In the genomic region with DNA sequence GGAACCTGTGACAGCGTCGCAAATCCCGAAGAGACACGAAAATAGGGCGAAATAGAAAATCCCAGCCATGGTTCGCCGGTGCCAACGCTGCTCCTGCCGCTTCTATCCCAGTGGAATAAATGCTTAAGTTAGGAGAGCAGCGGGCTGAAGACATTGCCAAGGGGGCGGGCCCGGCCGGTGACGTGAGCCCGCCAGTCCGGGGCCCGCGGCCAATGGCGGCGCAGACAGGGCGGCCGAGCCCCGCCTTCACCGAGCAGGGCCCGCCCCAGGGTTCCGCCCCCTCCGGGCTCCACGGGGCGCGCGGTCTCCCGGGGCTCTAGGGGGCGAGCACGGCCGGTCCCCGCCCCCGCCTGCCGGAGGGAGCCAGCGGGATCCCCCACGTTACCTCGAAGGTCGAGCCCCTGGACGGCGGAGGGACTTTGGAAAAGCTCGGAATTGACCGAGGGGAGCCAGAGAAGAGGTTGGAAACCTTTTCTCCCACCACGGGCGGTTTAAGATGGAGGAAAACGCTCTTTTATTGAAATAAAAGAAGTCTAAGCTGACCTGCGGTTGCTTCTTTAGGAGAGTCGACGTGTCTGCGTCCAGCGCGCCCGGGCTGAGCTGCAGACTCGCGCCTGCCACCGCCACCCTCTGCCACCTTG, we compare ENCODE assay signal across 8 cellular contexts. TPM values are rescaled to one million over a fixed set of nuclear protein-coding genes. Genes with fewer than 3 reads are reported as not detected.
A peak's percentile ranks its signal among the peaks of the same experiment; 100 is the strongest.
DNase-seq lines count a peak whose midpoint lies in the region; ATAC-seq and TF ChIP-seq lines count a peak whose summit lies in the region.

EPHA4 (minus strand) TSS at position 125 of the 641 bp plus-strand sequence; CDS start at position 69, 56 bp downstream.

- H3K4me3 Mint-ChIP-seq in activated naive CD4-positive, alpha-beta T cell treated with anti-CD3 and anti-CD28 coated beads, Interleukin-2, amount 50 U/mL, for 24 hours = peak within 1 kb of the TSS; percentile 98

- peak within 1 kb of the TSS; percentile 69 for H3K4me2 ChIP-seq in KMS-11

- no peaks in the 10 kb centered on the region for H3K9me3 Mint-ChIP-seq in activated naive CD4-positive, alpha-beta T cell treated with anti-CD3 and anti-CD28 coated beads, Interleukin-2, amount 50 U/mL, for 24 hours

- H3K79me2 ChIP-seq in KMS-11 (ENCODE audit: insufficient read depth, low read depth) = no peaks in the 10 kb centered on the region

- peak within 1 kb of the TSS; percentile 41 for H3K27ac Mint-ChIP-seq in activated naive CD4-positive, alpha-beta T cell treated with anti-CD3 and anti-CD28 coated beads, Interleukin-2, amount 50 U/mL, for 24 hours

- H3K9me3 ChIP-seq in neutrophil = no peaks in the 10 kb centered on the region
- no peaks in the 10 kb centered on the region for H3K9me3 ChIP-seq in subcutaneous abdominal adipose tissue (ENCODE audit: control insufficient read depth in 5 of 5, low read length in 5 of 5)

- H3K4me1 Mint-ChIP-seq in activated naive CD4-positive, alpha-beta T cell treated with anti-CD3 and anti-CD28 coated beads, Interleukin-2, amount 50 U/mL, for 24 hours = peaks cover 48% of the 10 kb centered on the region

- TF ChIP-seq CTCF in KMS-11 (conservative IDR thresholded peaks at IDR 0.05; ENCODE audit: low read depth, low read length) (no peak), neutrophil (IDR thresholded peaks at IDR 0.05) (peak; percentile 28)

- H3K4me3 ChIP-seq in KMS-11 (IDR thresholded peaks at IDR 0.05; ENCODE audit: insufficient read depth, low read depth, low read length) (peak within 1 kb of the TSS; percentile 77), neutrophil (ENCODE audit: low read depth in 1 of 2, low read length in 1 of 2) (peak within 1 kb of the TSS; percentile 57 to 70), subcutaneous abdominal adipose tissue (ENCODE audit: low read depth in 1 of 5, low read length in 5 of 5) (peak within 1 kb of the TSS; percentile 70 to 94 (median 79))

- ATAC-seq in GM21786 (IDR thresholded peaks at IDR 0.05; ENCODE audit: unreplicated experiment) = peak; percentile 83

- H3K27ac ChIP-seq in KMS-11 (no peak within 1 kb of the TSS), neutrophil (peak within 1 kb of the TSS; percentile 61), subcutaneous abdominal adipose tissue (ENCODE audit: low read depth, low read length) (peak within 1 kb of the TSS; percentile 86)

- H2AFZ ChIP-seq in KMS-11 (ENCODE audit: low read depth) = peak within 1 kb of the TSS; percentile 100

- H3K36me3 ChIP-seq in KMS-11 (ENCODE audit: insufficient read depth) (no peaks in the 10 kb centered on the region), neutrophil (no peaks in the 10 kb centered on the region), subcutaneous abdominal adipose tissue (ENCODE audit: control insufficient read depth in 5 of 5, insufficient read depth in 5 of 5, low read length in 5 of 5) (no peaks in the 10 kb centered on the region)

- H3K9ac ChIP-seq in KMS-11 = no peak within 1 kb of the TSS; the same call in 1 of the 2 replicates
- peak within 1 kb of the TSS; percentile 69 to 88 (median 79) for H3K9ac ChIP-seq in subcutaneous abdominal adipose tissue (ENCODE audit: low read length in 5 of 5)

- no peaks in the 10 kb centered on the region for H3K36me3 Mint-ChIP-seq in activated naive CD4-positive, alpha-beta T cell treated with anti-CD3 and anti-CD28 coated beads, Interleukin-2, amount 50 U/mL, for 24 hours

- H3K4me1 ChIP-seq in KMS-11 (ENCODE audit: low read depth, poor library complexity, severe bottlenecking) (peaks cover 7% of the 10 kb centered on the region), neutrophil (ENCODE audit: control insufficient read depth in 1 of 2, insufficient read depth in 1 of 2, low read depth in 1 of 2, low read length in 1 of 2) (peaks cover 33 to 37% of the 10 kb centered on the region in 2 experiments), subcutaneous abdominal adipose tissue (ENCODE audit: control insufficient read depth in 5 of 5, insufficient read depth in 5 of 5, low read length in 5 of 5) (peaks cover 0 to 44% (median 37%) of the 10 kb centered on the region in 5 donors)

- no peaks in the 10 kb centered on the region for H4K20me1 ChIP-seq in KMS-11 (ENCODE audit: insufficient read depth)

- peaks cover 5% of the 10 kb centered on the region; the same call in 1 of the 2 replicates for H3K27me3 ChIP-seq in KMS-11 (ENCODE audit: insufficient read depth, low read depth)
- H3K27me3 ChIP-seq in neutrophil = peaks cover 100% of the 10 kb centered on the region
- H3K27me3 ChIP-seq in subcutaneous abdominal adipose tissue (ENCODE audit: control insufficient read depth in 5 of 5, insufficient read depth in 4 of 5, low read length in 5 of 5) = peaks cover 2 to 7% (median 3%) of the 10 kb centered on the region in 5 donors

- H3K27me3 Mint-ChIP-seq in activated naive CD4-positive, alpha-beta T cell treated with anti-CD3 and anti-CD28 coated beads, Interleukin-2, amount 50 U/mL, for 24 hours = peaks cover 30% of the 10 kb centered on the region

- DNase-seq in DMS53 (lab: John Stamatoyannopoulos, UW) (peak; percentile 93), SK-N-DZ (ENCODE audit: low spot score) (peak; percentile 36), germinal center (ENCODE audit: low spot score) (peak; percentile 97)

RNA-seq across cellular contexts. Expression of gene EPHA4, which starts in this region (rescaled TPM):
- not detected in 2 replicates for polyA plus RNA-seq in SK-N-DZ (2014; cell fraction: cytosol; rRNA removed)
- not detected in 2 replicates for polyA plus RNA-seq in SK-N-DZ (2014; cell fraction: nucleus; rRNA removed)

Comparison
In these comparisons a context has a peak if more than half of its experiments do, and no peak if none do; other contexts are left out.
1. DNase-seq: peak in every context shown above with its lines; median percentile 97 in germinal center; 93 in DMS53; 36 in SK-N-DZ.